ENCODE assay signal across 24 cellular contexts in the genomic region with DNA sequence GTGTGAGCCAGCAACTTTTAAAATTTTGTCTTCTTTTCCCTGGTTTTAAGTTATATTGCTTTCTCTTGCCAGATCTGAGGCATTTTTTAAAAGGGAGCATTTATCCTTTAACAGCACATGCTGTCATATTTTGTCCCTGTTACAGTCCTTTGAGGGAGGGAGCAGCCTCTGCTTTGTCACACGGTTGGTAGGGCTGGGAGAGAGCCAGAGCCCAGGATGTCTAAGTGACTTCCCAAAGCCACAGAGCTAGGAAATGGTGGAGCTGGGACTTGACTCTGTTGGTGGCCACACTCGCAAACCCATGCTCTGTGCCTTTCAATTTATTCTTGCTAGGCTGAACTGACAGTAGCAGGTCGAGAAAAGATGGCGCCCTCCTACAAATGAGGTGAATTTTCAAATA.
DNase-seq lines count a peak whose midpoint lies in the region; FAIRE-seq and TF ChIP-seq lines count a peak whose summit lies in the region.
"Had no signal": no experiment of that assay in that cellular context is flagged by ENCODE, and none has a peak within 500 bp of the region (broad histone marks: within the 10 kb centered on the region; RNA-seq: fewer than 3 reads in every experiment).

No MANE protein-coding gene starts in this region.

- no peak overlapping the region for H3K4me3 ChIP-seq in astrocyte (ENCODE audit: insufficient read depth, low read depth, low read length)
- H3K4me3 ChIP-seq in dorsolateral prefrontal cortex: no peak overlapping the region
- H3K4me3 ChIP-seq: A549; BLaER1 treated with 17β-estradiol and CSF1 and Interleukin-3, amounts not matched to agents 10 nM and 100 nM; GM12878 had no signal

- no peak for TF ChIP-seq CTCF in astrocyte (IDR thresholded peaks at IDR 0.05; ENCODE audit: insufficient read depth, low read depth, low read length)
- no peak for TF ChIP-seq CTCF in dorsolateral prefrontal cortex (IDR thresholded peaks at IDR 0.05 in 54 of 56, conservative IDR thresholded peaks at IDR 0.05 in 2 of 56; ENCODE audit: low read depth in 1 of 56, partially characterized antibody in 56 of 56)

- H3K36me3 ChIP-seq in astrocyte (ENCODE audit: insufficient read depth, low read length): no peaks in the 10 kb centered on the region
- H3K36me3 ChIP-seq: BLaER1 treated with 17β-estradiol and CSF1 and Interleukin-3, amounts not matched to agents 10 nM and 100 nM had no signal

- intact Hi-C loops in dorsolateral prefrontal cortex (cut with DNase I): no loop called here

- H4K20me1 ChIP-seq in astrocyte (ENCODE audit: insufficient read depth, low read length): no peaks in the 10 kb centered on the region
- H4K20me1 ChIP-seq: BLaER1 treated with 17β-estradiol and CSF1 and Interleukin-3, amounts not matched to agents 10 nM and 100 nM had no signal

- no peak for DNase-seq in astrocyte (ENCODE audit: low read depth)
- peak in 6 of 10 donors; percentile 24 to 66 (median 58) for DNase-seq in dorsolateral prefrontal cortex
- DNase-seq in occipital lobe (lab: John Stamatoyannopoulos, UW): peak; percentile 6
- no peak for DNase-seq in NCI-H526 treated with DMSO at 0.1 percent for 48 hours (lab: John Stamatoyannopoulos, UW)
- no peak for DNase-seq in substantia nigra (lab: John Stamatoyannopoulos, UW)
- no peak for DNase-seq in caudate nucleus (lab: John Stamatoyannopoulos, UW)
- DNase-seq: AML-193; CD4-positive, alpha-beta T cell; CD8-positive, alpha-beta T cell; DMS 273 treated with DMSO at 0.1 percent for 48 hours; DMS153; DMS53; DMS79; DND-41; EL; GDM1 had no signal

- H3K27me3 Mint-ChIP-seq in astrocyte (ENCODE audit: low read depth, unreplicated experiment): peaks cover 10% of the 10 kb centered on the region

- no peaks in the 10 kb centered on the region for H3K9me3 ChIP-seq in astrocyte (ENCODE audit: insufficient read depth, low read depth, low read length)
- H3K9me3 ChIP-seq: A549 had no signal

- H3K9me3 Mint-ChIP-seq in astrocyte (ENCODE audit: unreplicated experiment): peaks cover 12% of the 10 kb centered on the region
- H3K9me3 Mint-ChIP-seq: CD4-positive, alpha-beta T cell; CD8-positive, alpha-beta T cell had no signal

- no peak overlapping the region for H3K4me3 Mint-ChIP-seq in astrocyte (ENCODE audit: unreplicated experiment)
- H3K4me3 Mint-ChIP-seq: B cell; CD4-positive, alpha-beta T cell; CD8-positive, alpha-beta T cell had no signal

- H3K27ac ChIP-seq in astrocyte (ENCODE audit: low read depth, low read length) (no peak overlapping the region), dorsolateral prefrontal cortex (peak overlapping the region in 5 of 59 donors; percentile 3 to 46 (median 34)), substantia nigra (ENCODE audit: low read depth, low read length, poor library complexity, severe bottlenecking) (no peak overlapping the region), caudate nucleus (ENCODE audit: low read depth, low read length) (no peak overlapping the region)
- H3K27ac ChIP-seq: 22Rv1; A549; BLaER1 treated with 17β-estradiol and CSF1 and Interleukin-3, amounts not matched to agents 10 nM and 100 nM; C4-2B had no signal

- peaks cover 16% of the 10 kb centered on the region for H3K4me1 Mint-ChIP-seq in astrocyte (ENCODE audit: low read depth, unreplicated experiment)
- H3K4me1 Mint-ChIP-seq: B cell had no signal

- no peak overlapping the region for H2AFZ ChIP-seq in astrocyte (ENCODE audit: low read depth, low read length)

- H3K79me2 ChIP-seq in astrocyte (ENCODE audit: insufficient read depth, low read length): no peaks in the 10 kb centered on the region

- no peaks in the 10 kb centered on the region for H3K36me3 Mint-ChIP-seq in astrocyte (ENCODE audit: low read depth, unreplicated experiment)
- H3K36me3 Mint-ChIP-seq: CD8-positive, alpha-beta T cell had no signal

- FAIRE-seq in astrocyte (lab: Jason Lieb, UNC): no peak
- FAIRE-seq: A549, GM12878, GM12892, GM18507 had no signal

- no peak overlapping the region for H3K9ac ChIP-seq in astrocyte (ENCODE audit: low read length)
- H3K9ac ChIP-seq: BLaER1 treated with 17β-estradiol and CSF1 and Interleukin-3, amounts not matched to agents 10 nM and 100 nM had no signal

- peak overlapping the region; percentile 77 for H3K27ac Mint-ChIP-seq in astrocyte (ENCODE audit: unreplicated experiment)
- H3K27ac Mint-ChIP-seq: B cell; CD4-positive, alpha-beta T cell; CD8-positive, alpha-beta T cell had no signal

- peaks cover 18% of the 10 kb centered on the region for H3K4me1 ChIP-seq in astrocyte (ENCODE audit: insufficient read depth, low read length)

- no peak overlapping the region for H3K4me2 ChIP-seq in astrocyte (ENCODE audit: low read length)
- H3K4me2 ChIP-seq: A549; BLaER1 treated with 17β-estradiol and CSF1 and Interleukin-3, amounts not matched to agents 10 nM and 100 nM had no signal

- H3K27me3 ChIP-seq in astrocyte (ENCODE audit: insufficient read depth, low read length): peaks cover 4% of the 10 kb centered on the region
- peaks cover 0 to 15% (median 0%) of the 10 kb centered on the region in 45 donors for H3K27me3 ChIP-seq in dorsolateral prefrontal cortex
- H3K27me3 ChIP-seq: BLaER1 treated with 17β-estradiol and CSF1 and Interleukin-3, amounts not matched to agents 10 nM and 100 nM had no signal

Comparison
In these comparisons a context has a peak if more than half of its experiments do, and no peak if none do; other contexts are left out.
1. DNase-seq: peak in dorsolateral prefrontal cortex (6 of 10) and occipital lobe (single experiment); none in astrocyte (single experiment), NCI-H526 treated with DMSO at 0.1 percent for 48 hours (single experiment), substantia nigra (0 of 49) and caudate nucleus (0 of 61).